7 cellular contexts compared by ENCODE assay signal in the genomic region with DNA sequence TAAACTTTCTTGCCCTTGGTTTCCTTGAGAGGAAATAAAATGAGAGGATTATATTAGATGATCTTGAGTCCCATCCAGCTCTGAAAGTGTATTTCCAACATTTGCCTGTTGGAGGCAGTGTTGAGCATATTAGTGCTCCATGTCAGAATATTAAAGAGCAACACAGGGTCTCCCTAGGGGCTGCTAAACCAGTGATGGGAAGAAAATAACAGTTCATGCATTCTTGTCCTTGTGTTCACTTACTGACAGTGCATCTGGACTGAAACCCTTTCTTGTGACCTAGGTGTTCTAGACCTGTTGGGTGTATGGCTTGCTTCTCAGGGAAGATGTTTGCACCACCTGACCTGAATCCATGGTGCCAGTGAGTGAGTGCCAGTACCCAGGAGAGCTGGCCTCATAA.
A peak's percentile ranks its signal among the peaks of the same experiment; 100 is the strongest.
DNase-seq lines count a peak whose midpoint lies in the region; ATAC-seq and TF ChIP-seq lines count a peak whose summit lies in the region.

No MANE protein-coding gene starts in this region.

- H3K4me2 ChIP-seq in osteoblast (ENCODE audit: insufficient read depth, low read length), result no peak overlapping the region

- no peaks in the 10 kb centered on the region for H3K79me2 ChIP-seq in osteoblast (ENCODE audit: insufficient read depth, low read length)

- no peak overlapping the region for H3K27ac ChIP-seq in osteoblast (ENCODE audit: low read depth, low read length)

- H3K9me3 ChIP-seq in osteoblast (ENCODE audit: low read depth, low read length), result no peaks in the 10 kb centered on the region

- TF ChIP-seq CTCF in GM06990 (IDR thresholded peaks at IDR 0.05; ENCODE audit: insufficient read depth, low read length, poor library complexity, severe bottlenecking) (peak; percentile 50), LNCaP clone FGC (IDR thresholded peaks at IDR 0.05; ENCODE audit: control insufficient read depth, extremely low read depth, insufficient read depth) (peak; percentile 13; the same call in 1 of the 2 replicates), osteoblast (IDR thresholded peaks at IDR 0.05; ENCODE audit: extremely low read depth, low read depth, low read length) (peak; percentile 37)

- H3K4me1 ChIP-seq in osteoblast (ENCODE audit: insufficient read depth, low read length), result no peaks in the 10 kb centered on the region

- H4K20me1 ChIP-seq in osteoblast (ENCODE audit: insufficient read depth, low read length), result no peaks in the 10 kb centered on the region

- DNase-seq in GM06990 (ENCODE audit: extremely low read depth, insufficient read length) (no peak), LNCaP clone FGC (ENCODE audit: low read depth) (no peak), dermis blood vessel endothelial cell (peak; percentile 63), osteoblast (ENCODE audit: insufficient read length, low spot score, missing footprints) (no peak), nucleus accumbens (lab: John Stamatoyannopoulos, UW) (no peak)

- H3K36me3 ChIP-seq in GM06990 (ENCODE audit: control insufficient read depth, insufficient read depth, low read length), result no peaks in the 10 kb centered on the region
- no peaks in the 10 kb centered on the region for H3K36me3 ChIP-seq in osteoblast (ENCODE audit: insufficient read depth, low read length)

- ATAC-seq in GM18873 (IDR thresholded peaks at IDR 0.05; ENCODE audit: low FRiP score, unreplicated experiment), result no peak
- ATAC-seq in GM19328 (IDR thresholded peaks at IDR 0.05; ENCODE audit: unreplicated experiment), result no peak

- no peak overlapping the region for H2AFZ ChIP-seq in osteoblast (ENCODE audit: low read length)

- H3K27me3 ChIP-seq in GM06990 (replicated peaks; ENCODE audit: control insufficient read depth, insufficient read depth, low read length), result no peaks in the 10 kb centered on the region
- no peaks in the 10 kb centered on the region for H3K27me3 ChIP-seq in osteoblast (ENCODE audit: insufficient read depth, low read length)

- H3K4me3 ChIP-seq in GM06990 (replicated peaks; ENCODE audit: low read depth, low read length) (no peak overlapping the region), LNCaP clone FGC (ENCODE audit: low read depth, low read length) (no peak overlapping the region), osteoblast (ENCODE audit: insufficient read depth, low read length) (no peak overlapping the region)
